In the genomic region with DNA sequence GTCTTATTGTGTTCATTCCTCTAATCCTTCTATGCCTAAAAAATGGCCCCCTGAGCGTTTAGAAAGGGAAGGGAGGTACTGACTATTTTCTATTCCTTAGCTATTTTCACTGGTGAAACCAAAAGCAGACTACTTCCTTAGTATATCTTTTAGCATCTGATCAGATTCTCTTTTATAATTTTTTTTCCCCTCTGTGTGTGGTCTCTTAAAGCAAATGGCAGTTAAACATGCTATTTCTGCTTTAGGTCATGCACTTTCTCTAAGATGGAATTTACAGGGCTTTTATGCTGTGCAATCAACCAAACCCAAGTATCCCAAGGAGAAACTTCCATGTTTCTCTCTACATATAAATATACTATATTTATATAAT, we compare ENCODE assay signal across 9 cellular contexts. TPM values are rescaled to one million over a fixed set of nuclear protein-coding genes. Genes with fewer than 3 reads are reported as not detected.
DNase-seq lines count a peak whose midpoint lies in the region; ATAC-seq and TF ChIP-seq lines count a peak whose summit lies in the region.
"Had no signal": no experiment of that assay in that cellular context is flagged by ENCODE, and none has a peak within 500 bp of the region (broad histone marks: within the 10 kb centered on the region; RNA-seq: fewer than 3 reads in every experiment).

No MANE protein-coding gene starts in this region.

- H3K9ac ChIP-seq in skeletal muscle tissue (ENCODE audit: low read depth in 1 of 3, low read length in 3 of 3), result peak overlapping the region in 2 of 3 donors; percentile 23 to 41

- 53% methylated on average over 1 of the region's 1 CpG for WGBS in right cardiac atrium

- peak overlapping the region; percentile 80 for H3K27ac ChIP-seq in SJSA1
- no peak overlapping the region for H3K27ac ChIP-seq in right cardiac atrium (ENCODE audit: low read length)
- peak overlapping the region; percentile 76 for H3K27ac ChIP-seq in skeletal muscle tissue (ENCODE audit: low read depth, low read length)

- intact Hi-C loops in right cardiac atrium (cut with DNase I), result no loop called here

- no peak for TF ChIP-seq CTCF in HFFc6 (IDR thresholded peaks at IDR 0.05)
- TF ChIP-seq CTCF in progenitor cell of endocrine pancreas (IDR thresholded peaks at IDR 0.05; ENCODE audit: unreplicated experiment), result no peak
- no peak for TF ChIP-seq CTCF in glutamatergic neuron (IDR thresholded peaks at IDR 0.05; ENCODE audit: partially characterized antibody, unreplicated experiment)

- peaks cover 33% of the 10 kb centered on the region for H3K4me1 ChIP-seq in SJSA1 (replicated peaks)
- H3K4me1 ChIP-seq in right cardiac atrium (ENCODE audit: control insufficient read depth, insufficient read depth, low read length), result no peaks in the 10 kb centered on the region
- H3K4me1 ChIP-seq in skeletal muscle tissue (ENCODE audit: control insufficient read depth in 3 of 3, insufficient read depth in 3 of 3, low read length in 3 of 3), result peaks cover 0 to 5% (median 0%) of the 10 kb centered on the region in 3 donors

- no peaks in the 10 kb centered on the region for H3K9me3 Mint-ChIP-seq in HFFc6
- no peaks in the 10 kb centered on the region for H3K9me3 Mint-ChIP-seq in progenitor cell of endocrine pancreas (ENCODE audit: low read depth)
- H3K9me3 Mint-ChIP-seq in glutamatergic neuron (ENCODE audit: unreplicated experiment), result no peaks in the 10 kb centered on the region

- H3K36me3 ChIP-seq in SJSA1, result no peaks in the 10 kb centered on the region
- H3K36me3 ChIP-seq in skeletal muscle tissue (ENCODE audit: control insufficient read depth in 3 of 3, insufficient read depth in 3 of 3, low read length in 3 of 3), result no peaks in the 10 kb centered on the region

- DNase-seq in HFFc6 (no peak), SJSA1 (ENCODE audit: low read depth in 1 of 2, low spot score in 2 of 2) (peak in 1 of 2 experiments; percentile 64), right cardiac atrium (no peak), progenitor cell of endocrine pancreas (ENCODE audit: low spot score, unreplicated experiment) (no peak), DMS114 treated with DMSO at 0.1 percent for 48 hours (lab: John Stamatoyannopoulos, UW; ENCODE audit: unreplicated experiment) (no peak), superior temporal gyrus (ENCODE audit: extremely low spot score) (no peak), glutamatergic neuron (no peak)
- DNase-seq: GF-D8 had no signal

- H3K9me3 ChIP-seq in SJSA1 (replicated peaks), result no peaks in the 10 kb centered on the region
- no peaks in the 10 kb centered on the region for H3K9me3 ChIP-seq in right cardiac atrium (ENCODE audit: control insufficient read depth, low read length)
- no peaks in the 10 kb centered on the region for H3K9me3 ChIP-seq in skeletal muscle tissue (ENCODE audit: control insufficient read depth in 3 of 3, low read length in 3 of 3)

- H3K4me1 Mint-ChIP-seq in HFFc6 (ENCODE audit: low read depth) (peaks cover 18% of the 10 kb centered on the region), progenitor cell of endocrine pancreas (ENCODE audit: low read depth) (no peaks in the 10 kb centered on the region), glutamatergic neuron (ENCODE audit: low read depth, unreplicated experiment) (no peaks in the 10 kb centered on the region)

- H3K4me3 Mint-ChIP-seq in HFFc6 (peak overlapping the region; percentile 85), progenitor cell of endocrine pancreas (ENCODE audit: low read depth) (no peak overlapping the region), glutamatergic neuron (ENCODE audit: unreplicated experiment) (no peak overlapping the region)

- H3K27ac Mint-ChIP-seq in HFFc6, result no peak overlapping the region
- no peak overlapping the region for H3K27ac Mint-ChIP-seq in progenitor cell of endocrine pancreas
- H3K27ac Mint-ChIP-seq in glutamatergic neuron (ENCODE audit: unreplicated experiment), result no peak overlapping the region

- H3K27me3 Mint-ChIP-seq in HFFc6 (ENCODE audit: insufficient read depth), result peaks cover 5% of the 10 kb centered on the region
- H3K27me3 Mint-ChIP-seq in progenitor cell of endocrine pancreas, result peaks cover 6% of the 10 kb centered on the region
- H3K27me3 Mint-ChIP-seq in glutamatergic neuron (ENCODE audit: unreplicated experiment), result no peaks in the 10 kb centered on the region

- H3K27me3 ChIP-seq in SJSA1 (replicated peaks) (no peaks in the 10 kb centered on the region), right cardiac atrium (ENCODE audit: control insufficient read depth, insufficient read depth) (no peaks in the 10 kb centered on the region), skeletal muscle tissue (ENCODE audit: control insufficient read depth in 3 of 3, insufficient read depth in 3 of 3, low read length in 3 of 3) (no peaks in the 10 kb centered on the region)

- ATAC-seq in right cardiac atrium, result peak in 1 of 2 donors; percentile 8

- peak overlapping the region; percentile 37 for H3K4me3 ChIP-seq in SJSA1
- H3K4me3 ChIP-seq in right cardiac atrium (ENCODE audit: low read length), result peak overlapping the region; percentile 77
- peak overlapping the region; percentile 41 to 65 (median 54) for H3K4me3 ChIP-seq in skeletal muscle tissue (ENCODE audit: low read length in 3 of 3)

- H3K36me3 Mint-ChIP-seq in HFFc6 (ENCODE audit: low read depth) (no peaks in the 10 kb centered on the region), progenitor cell of endocrine pancreas (ENCODE audit: insufficient read depth) (no peaks in the 10 kb centered on the region), glutamatergic neuron (ENCODE audit: unreplicated experiment) (no peaks in the 10 kb centered on the region)

RNA-seq across cellular contexts. Expression of gene ITM2B, which starts 10.0 kb away (rescaled TPM):
- total RNA-seq in HFFc6 (2021; fragmentation: NEBNext Ultra II Directional; extraction: Animal tissue kit (Norgen Biotek cat#: 25700)), result 100 to 1,000 TPM; 161 to 258 (median 191) TPM
- 142 and 172 TPM in 2 replicates for total RNA-seq in SJSA1 (2014; rRNA removed; shearing (Covaris generic))
- total RNA-seq in right cardiac atrium (100 to 1,000 TPM; 585 to 643 (median 613) TPM), skeletal muscle tissue (75.2 TPM), progenitor cell of endocrine pancreas (196 and 207 TPM in 2 replicates), glutamatergic neuron (ENCODE audit: unreplicated experiment) (236 TPM)
- 633 TPM for polyA plus RNA-seq in right cardiac atrium
